ENCODE assay signal across 39 cellular contexts in genomic region chr16:22144520-22144919, GRCh38. TPM values are rescaled to one million over a fixed set of nuclear protein-coding genes. Genes with fewer than 3 reads are reported as not detected.
"Had no signal": no experiment of that assay in that cellular context is flagged by ENCODE, and none has a peak within 500 bp of the region (broad histone marks: within the 10 kb centered on the region; RNA-seq: fewer than 3 reads in every experiment).

No MANE protein-coding gene starts in this region.

- H3K9me3 ChIP-seq: ascending aorta had no signal

- H3K4me1 Mint-ChIP-seq: activated CD4-positive, alpha-beta memory T cell treated with anti-CD3 and anti-CD28 coated beads, Interleukin-2, amount 10 ng/mL, durations not matched to agents 7 days and 5 days; activated CD4-positive, alpha-beta T cell treated with anti-CD3 and anti-CD28 coated beads for 36 hours; activated CD4-positive, alpha-beta T cell treated with anti-CD3 and anti-CD28 coated beads, Interleukin-2, amount 10 ng/mL, durations not matched to agents 7 days and 5 days; activated CD8-positive, alpha-beta memory T cell treated with anti-CD3 and anti-CD28 coated beads, Interleukin-2, amount 10 ng/mL, durations not matched to agents 7 days and 5 days; activated naive CD4-positive, alpha-beta T cell treated with anti-CD3 and anti-CD28 coated beads, Interleukin-2, amount 10 ng/mL, durations not matched to agents 7 days and 5 days; activated naive CD4-positive, alpha-beta T cell treated with anti-CD3 and anti-CD28 coated beads, Interleukin-2, amount 50 U/mL, for 24 hours; activated naive CD8-positive, alpha-beta T cell treated with anti-CD3 and anti-CD28 coated beads, Interleukin-2, amount 10 ng/mL, durations not matched to agents 7 days and 5 days; activated naive CD8-positive, alpha-beta T cell treated with anti-CD3 and anti-CD28 coated beads, Interleukin-2, amount 50 U/mL, for 24 hours; brain; central memory CD8-positive, alpha-beta T cell had no signal

- H3K27me3 ChIP-seq: ascending aorta, cardiac muscle cell had no signal

- H3K27ac Mint-ChIP-seq: activated CD4-positive, alpha-beta memory T cell treated with anti-CD3 and anti-CD28 coated beads, Interleukin-2, amount 10 ng/mL, durations not matched to agents 7 days and 5 days; activated CD4-positive, alpha-beta T cell treated with anti-CD3 and anti-CD28 coated beads for 36 hours; activated CD4-positive, alpha-beta T cell treated with anti-CD3 and anti-CD28 coated beads, Interleukin-2, amount 10 ng/mL, durations not matched to agents 7 days and 5 days; activated CD8-positive, alpha-beta memory T cell treated with anti-CD3 and anti-CD28 coated beads, Interleukin-2, amount 10 ng/mL, durations not matched to agents 7 days and 5 days; activated CD8-positive, alpha-beta T cell treated with anti-CD3 and anti-CD28 coated beads, Interleukin-2, amount 10 ng/mL, durations not matched to agents 7 days and 5 days; activated naive CD4-positive, alpha-beta T cell treated with anti-CD3 and anti-CD28 coated beads, Interleukin-2, amount 10 ng/mL, durations not matched to agents 7 days and 5 days; activated naive CD4-positive, alpha-beta T cell treated with anti-CD3 and anti-CD28 coated beads, Interleukin-2, amount 50 U/mL, for 24 hours; activated naive CD8-positive, alpha-beta T cell; activated naive CD8-positive, alpha-beta T cell treated with anti-CD3 and anti-CD28 coated beads, Interleukin-2, amount 10 ng/mL, durations not matched to agents 7 days and 5 days; activated naive CD8-positive, alpha-beta T cell treated with anti-CD3 and anti-CD28 coated beads, Interleukin-2, amount 50 U/mL, for 24 hours; activated T-cell treated with anti-CD3 and anti-CD28 coated beads, Interleukin-2, amount 50 U/mL, for 24 hours; activated T-helper 2 cell treated with anti-CD3 and anti-CD28 coated beads, Interferon-gamma antibody, Interleukin-2, Interleukin-4, amounts not matched to agents 10 μg/mL and 5 μg/mL and 100 μg/mL, durations not matched to agents 14 hours and 24 hours and 36 hours; brain; T-helper 2 cell treated with Interferon-gamma antibody and Interleukin-4, amounts not matched to agents 5 μg/mL and 100 μg/mL, for 36 hours had no signal

- H3K4me3 ChIP-seq: ascending aorta, cardiac muscle cell had no signal

- ATAC-seq: activated CD4-positive, alpha-beta T cell treated with anti-CD3 and anti-CD28 coated beads for 36 hours; activated CD4-positive, CD25-positive, alpha-beta regulatory T cell treated with anti-CD3 and anti-CD28 coated beads, Interleukin-2, amount 50 U/mL, for 24 hours; activated CD8-positive, alpha-beta memory T cell treated with anti-CD3 and anti-CD28 coated beads, Interleukin-2, amount 10 ng/mL, durations not matched to agents 7 days and 5 days; activated CD8-positive, alpha-beta T cell treated with anti-CD3 and anti-CD28 coated beads, Interleukin-2, amount 10 ng/mL, durations not matched to agents 7 days and 5 days; activated naive CD8-positive, alpha-beta T cell treated with anti-CD3 and anti-CD28 coated beads, Interleukin-2, amount 50 U/mL, for 24 hours had no signal

- DNase-seq: activated CD4-positive, alpha-beta memory T cell treated with anti-CD3 and anti-CD28 coated beads, Interleukin-2, amount 10 ng/mL, durations not matched to agents 7 days and 5 days; activated CD4-positive, alpha-beta T cell treated with anti-CD3 and anti-CD28 coated beads for 1 hour; activated CD4-positive, alpha-beta T cell treated with anti-CD3 and anti-CD28 coated beads for 36 hours; activated CD4-positive, alpha-beta T cell treated with anti-CD3 and anti-CD28 coated beads for 48 hours; activated CD4-positive, alpha-beta T cell treated with anti-CD3 and anti-CD28 coated beads, Interleukin-2, amount 10 ng/mL, durations not matched to agents 7 days and 5 days; activated CD4-positive, alpha-beta T cell treated with anti-CD3 and anti-CD28 coated beads, Interleukin-2, amount 50 U/mL, for 48 hours; activated CD4-positive, CD25-positive, alpha-beta regulatory T cell; activated CD8-positive, alpha-beta memory T cell treated with anti-CD3 and anti-CD28 coated beads for 24 hours; activated CD8-positive, alpha-beta memory T cell treated with anti-CD3 and anti-CD28 coated beads, Interleukin-2, amount 10 ng/mL, durations not matched to agents 7 days and 5 days; activated CD8-positive, alpha-beta memory T cell treated with anti-CD3 and anti-CD28 coated beads, Interleukin-2, amount 50 U/mL, for 48 hours; activated CD8-positive, alpha-beta T cell treated with anti-CD3 and anti-CD28 coated beads, Interleukin-2, amount 10 ng/mL, durations not matched to agents 7 days and 5 days; activated effector memory CD4-positive, alpha-beta T cell treated with Interleukin-2 at 50 U/mL for 16 hours; activated gamma-delta T cell; activated naive CD4-positive, alpha-beta T cell treated with anti-CD3 and anti-CD28 coated beads, Interleukin-2, amount 10 ng/mL, durations not matched to agents 7 days and 5 days; activated naive CD4-positive, alpha-beta T cell treated with Interleukin-2 at 50 U/mL for 16 hours; activated naive CD8-positive, alpha-beta T cell treated with anti-CD3 and anti-CD28 coated beads, Interleukin-2, amount 10 ng/mL, durations not matched to agents 7 days and 5 days; activated naive CD8-positive, alpha-beta T cell treated with anti-CD3 and anti-CD28 coated beads, Interleukin-2, amount 50 U/mL, for 24 hours; activated T-cell treated with anti-CD3 and anti-CD28 coated beads, Interleukin-2, amount 50 U/mL, for 24 hours; activated T-cell treated with anti-CD3 and anti-CD28 coated beads, Interleukin-2, amount 50 U/mL, for 48 hours; amygdala; anterior cingulate cortex; caudate nucleus; cerebellar nuclear complex; T-helper 2 cell; T-helper 9 cell had no signal

- H3K27me3 Mint-ChIP-seq: activated CD4-positive, alpha-beta memory T cell treated with anti-CD3 and anti-CD28 coated beads, Interleukin-2, amount 10 ng/mL, durations not matched to agents 7 days and 5 days; activated CD4-positive, alpha-beta T cell treated with anti-CD3 and anti-CD28 coated beads for 36 hours; activated naive CD8-positive, alpha-beta T cell treated with anti-CD3 and anti-CD28 coated beads, Interleukin-2, amount 50 U/mL, for 24 hours had no signal

- H3K4me3 Mint-ChIP-seq: activated CD4-positive, alpha-beta memory T cell treated with anti-CD3 and anti-CD28 coated beads, Interleukin-2, amount 10 ng/mL, durations not matched to agents 7 days and 5 days; activated CD4-positive, alpha-beta T cell treated with anti-CD3 and anti-CD28 coated beads for 36 hours; activated CD4-positive, alpha-beta T cell treated with anti-CD3 and anti-CD28 coated beads, Interleukin-2, amount 10 ng/mL, durations not matched to agents 7 days and 5 days; activated CD8-positive, alpha-beta memory T cell treated with anti-CD3 and anti-CD28 coated beads, Interleukin-2, amount 10 ng/mL, durations not matched to agents 7 days and 5 days; activated CD8-positive, alpha-beta T cell treated with anti-CD3 and anti-CD28 coated beads, Interleukin-2, amount 10 ng/mL, durations not matched to agents 7 days and 5 days; activated naive CD4-positive, alpha-beta T cell treated with anti-CD3 and anti-CD28 coated beads, Interleukin-2, amount 10 ng/mL, durations not matched to agents 7 days and 5 days; activated naive CD4-positive, alpha-beta T cell treated with anti-CD3 and anti-CD28 coated beads, Interleukin-2, amount 50 U/mL, for 24 hours; activated naive CD8-positive, alpha-beta T cell; activated naive CD8-positive, alpha-beta T cell treated with anti-CD3 and anti-CD28 coated beads, Interleukin-2, amount 10 ng/mL, durations not matched to agents 7 days and 5 days; activated naive CD8-positive, alpha-beta T cell treated with anti-CD3 and anti-CD28 coated beads, Interleukin-2, amount 50 U/mL, for 24 hours; activated T-cell treated with anti-CD3 and anti-CD28 coated beads, Interleukin-2, amount 50 U/mL, for 24 hours; brain; central memory CD8-positive, alpha-beta T cell; T-helper 2 cell treated with Interferon-gamma antibody and Interleukin-4, amounts not matched to agents 5 μg/mL and 100 μg/mL, for 36 hours had no signal

- H3K36me3 ChIP-seq: ascending aorta, cardiac muscle cell had no signal

- H3K9me3 Mint-ChIP-seq: activated CD4-positive, alpha-beta memory T cell treated with anti-CD3 and anti-CD28 coated beads, Interleukin-2, amount 10 ng/mL, durations not matched to agents 7 days and 5 days; activated CD4-positive, alpha-beta T cell treated with anti-CD3 and anti-CD28 coated beads, Interleukin-2, amount 10 ng/mL, durations not matched to agents 7 days and 5 days; activated naive CD4-positive, alpha-beta T cell treated with anti-CD3 and anti-CD28 coated beads, Interleukin-2, amount 10 ng/mL, durations not matched to agents 7 days and 5 days; activated naive CD4-positive, alpha-beta T cell treated with anti-CD3 and anti-CD28 coated beads, Interleukin-2, amount 50 U/mL, for 24 hours; activated naive CD8-positive, alpha-beta T cell treated with anti-CD3 and anti-CD28 coated beads, Interleukin-2, amount 10 ng/mL, durations not matched to agents 7 days and 5 days; activated naive CD8-positive, alpha-beta T cell treated with anti-CD3 and anti-CD28 coated beads, Interleukin-2, amount 50 U/mL, for 24 hours; activated T-cell treated with anti-CD3 and anti-CD28 coated beads, Interleukin-2, amount 50 U/mL, for 24 hours; activated T-helper 2 cell treated with anti-CD3 and anti-CD28 coated beads, Interferon-gamma antibody, Interleukin-2, Interleukin-4, amounts not matched to agents 10 μg/mL and 5 μg/mL and 100 μg/mL, durations not matched to agents 14 hours and 24 hours and 36 hours; brain; central memory CD8-positive, alpha-beta T cell; T-helper 2 cell treated with Interferon-gamma antibody and Interleukin-4, amounts not matched to agents 5 μg/mL and 100 μg/mL, for 36 hours had no signal

- H3K27ac ChIP-seq: ascending aorta, cardiac muscle cell, VCaP had no signal

- H3K4me1 ChIP-seq: ascending aorta had no signal

- H3K36me3 Mint-ChIP-seq: activated CD8-positive, alpha-beta memory T cell treated with anti-CD3 and anti-CD28 coated beads, Interleukin-2, amount 10 ng/mL, durations not matched to agents 7 days and 5 days; activated naive CD4-positive, alpha-beta T cell treated with anti-CD3 and anti-CD28 coated beads, Interleukin-2, amount 10 ng/mL, durations not matched to agents 7 days and 5 days; activated naive CD4-positive, alpha-beta T cell treated with anti-CD3 and anti-CD28 coated beads, Interleukin-2, amount 50 U/mL, for 24 hours; activated naive CD8-positive, alpha-beta T cell; activated naive CD8-positive, alpha-beta T cell treated with anti-CD3 and anti-CD28 coated beads, Interleukin-2, amount 10 ng/mL, durations not matched to agents 7 days and 5 days; brain had no signal

- FAIRE-seq: bronchial epithelial cell, colon, TTC549 had no signal

RNA-seq across cellular contexts. Expression of gene SDR42E2, which starts 17.8 kb away (rescaled TPM):
- total RNA-seq: activated CD4-positive, alpha-beta memory T cell treated with anti-CD3 and anti-CD28 coated beads, Interleukin-2, amount 10 ng/mL, durations not matched to agents 7 days and 5 days; ascending aorta; bronchial epithelial cell had no signal
- polyA plus RNA-seq: adipose tissue, cardiac muscle cell had no signal

RNA-seq across cellular contexts. Expression of gene VWA3A, which starts 52.2 kb away (rescaled TPM):
- total RNA-seq: ascending aorta had no signal
